In the genomic region with DNA sequence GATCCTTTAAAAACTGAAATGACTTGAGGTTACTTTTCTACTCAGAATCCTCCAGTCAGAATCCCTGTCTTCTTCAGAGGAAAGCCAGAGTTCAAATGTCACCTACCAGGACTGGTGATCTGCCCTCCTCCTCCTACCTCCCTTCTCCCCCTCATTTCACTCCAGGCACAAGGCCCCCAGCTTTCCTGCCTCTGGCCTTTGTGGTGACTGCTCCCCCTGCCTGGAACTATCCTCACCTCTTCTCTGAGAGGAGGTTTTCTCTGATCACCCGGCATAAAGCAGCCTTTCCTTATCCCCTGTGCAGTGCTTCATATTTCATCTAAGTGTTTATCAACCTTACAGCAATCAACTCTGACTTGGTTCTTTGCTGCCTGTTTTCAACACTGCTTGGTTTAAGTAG, we compare ENCODE assay signal across 18 cellular contexts. TPM values are rescaled to one million over a fixed set of nuclear protein-coding genes. Genes with fewer than 3 reads are reported as not detected.
DNase-seq lines count a peak whose midpoint lies in the region; ATAC-seq and TF ChIP-seq lines count a peak whose summit lies in the region.
"Had no signal": no experiment of that assay in that cellular context is flagged by ENCODE, and none has a peak within 500 bp of the region (broad histone marks: within the 10 kb centered on the region; RNA-seq: fewer than 3 reads in every experiment).

No MANE protein-coding gene starts in this region.

- ATAC-seq in GM21576 (IDR thresholded peaks at IDR 0.05; ENCODE audit: unreplicated experiment), result no peak
- ATAC-seq: Panc1, SK-N-SH treated with all-trans-retinoic acid at 6 μM for 48 hours had no signal

- peaks cover 15% of the 10 kb centered on the region for H3K4me1 ChIP-seq in Caco-2

- POLR2A ChIA-PET in Caco-2 (lab: Charles Lee), result no interaction called here

- no peak overlapping the region for H3K4me3 ChIP-seq in Caco-2 (ENCODE audit: low read depth, low read length)
- H3K4me3 ChIP-seq: spleen had no signal

- H3K27me3 ChIP-seq in Caco-2 (replicated peaks; ENCODE audit: control insufficient read depth, insufficient read depth, low read length), result no peaks in the 10 kb centered on the region
- H3K27me3 ChIP-seq: spleen had no signal

- H3K27ac Mint-ChIP-seq in T-helper 1 cell treated with Interleukin-12 subunit alpha and Interleukin-12 subunit beta and Interleukin-4 antibody, amounts not matched to agents 30 μg/mL and 1 μg/mL, for 36 hours, result peak overlapping the region; percentile 57
- H3K27ac Mint-ChIP-seq in Caco-2 (ENCODE audit: unreplicated experiment) (peak overlapping the region; percentile 16), nephron progenitor cell (peak overlapping the region; percentile 31)
- peak overlapping the region; percentile 97 for H3K27ac Mint-ChIP-seq in activated naive CD8-positive, alpha-beta T cell treated with anti-CD3 and anti-CD28 coated beads for 36 hours

- no TSS peak for BruUV-seq in Caco-2 (replicated peaks; lab: Mats Ljungman, UMichigan)

- CTCF ChIA-PET in Caco-2 (lab: Charles Lee), result no interaction called here

- no peaks in the 10 kb centered on the region for H3K9me3 Mint-ChIP-seq in T-helper 1 cell treated with Interleukin-12 subunit alpha and Interleukin-12 subunit beta and Interleukin-4 antibody, amounts not matched to agents 30 μg/mL and 1 μg/mL, for 36 hours
- H3K9me3 Mint-ChIP-seq in Caco-2 (ENCODE audit: unreplicated experiment), result no peaks in the 10 kb centered on the region
- H3K9me3 Mint-ChIP-seq in activated naive CD8-positive, alpha-beta T cell treated with anti-CD3 and anti-CD28 coated beads for 36 hours, result peaks cover 3% of the 10 kb centered on the region
- H3K9me3 Mint-ChIP-seq in nephron progenitor cell, result no peaks in the 10 kb centered on the region

- no peaks in the 10 kb centered on the region for H3K36me3 ChIP-seq in Caco-2 (ENCODE audit: control insufficient read depth, insufficient read depth, low read length)
- H3K36me3 ChIP-seq: WERI-Rb-1 had no signal

- H3K4me3 Mint-ChIP-seq in T-helper 1 cell treated with Interleukin-12 subunit alpha and Interleukin-12 subunit beta and Interleukin-4 antibody, amounts not matched to agents 30 μg/mL and 1 μg/mL, for 36 hours, result peak overlapping the region; percentile 22
- H3K4me3 Mint-ChIP-seq in Caco-2 (ENCODE audit: unreplicated experiment) (no peak overlapping the region), nephron progenitor cell (no peak overlapping the region)
- peak overlapping the region; percentile 89 for H3K4me3 Mint-ChIP-seq in activated naive CD8-positive, alpha-beta T cell treated with anti-CD3 and anti-CD28 coated beads for 36 hours

- H3K9me3 ChIP-seq in Caco-2, result no peaks in the 10 kb centered on the region
- H3K9me3 ChIP-seq: spleen had no signal

- intact Hi-C loops in Caco-2 (cut with micrococcal nuclease; ENCODE audit: unreplicated experiment), result no loop called here

- peaks cover 14% of the 10 kb centered on the region for H3K36me3 Mint-ChIP-seq in T-helper 1 cell treated with Interleukin-12 subunit alpha and Interleukin-12 subunit beta and Interleukin-4 antibody, amounts not matched to agents 30 μg/mL and 1 μg/mL, for 36 hours (ENCODE audit: low read depth)
- H3K36me3 Mint-ChIP-seq in Caco-2 (ENCODE audit: insufficient read depth, unreplicated experiment) (peaks cover 46% of the 10 kb centered on the region), nephron progenitor cell (ENCODE audit: low read depth) (peaks cover 2% of the 10 kb centered on the region)
- peaks cover 63% of the 10 kb centered on the region for H3K36me3 Mint-ChIP-seq in activated naive CD8-positive, alpha-beta T cell treated with anti-CD3 and anti-CD28 coated beads for 36 hours

- TF ChIP-seq CTCF in Caco-2 (IDR thresholded peaks at IDR 0.05; ENCODE audit: insufficient read depth in 1 of 2, low read depth in 1 of 2, low read length in 1 of 2, severe bottlenecking in 1 of 2, unreplicated experiment in 1 of 2) (no peak), nephron progenitor cell (IDR thresholded peaks at IDR 0.05) (no peak)

- peaks cover 67% of the 10 kb centered on the region for H3K4me1 Mint-ChIP-seq in T-helper 1 cell treated with Interleukin-12 subunit alpha and Interleukin-12 subunit beta and Interleukin-4 antibody, amounts not matched to agents 30 μg/mL and 1 μg/mL, for 36 hours (ENCODE audit: low read depth)
- H3K4me1 Mint-ChIP-seq in Caco-2 (ENCODE audit: low read depth, unreplicated experiment) (peaks cover 49% of the 10 kb centered on the region), nephron progenitor cell (peaks cover 74% of the 10 kb centered on the region)
- peaks cover 88% of the 10 kb centered on the region for H3K4me1 Mint-ChIP-seq in activated naive CD8-positive, alpha-beta T cell treated with anti-CD3 and anti-CD28 coated beads for 36 hours

- H3K27me3 Mint-ChIP-seq in T-helper 1 cell treated with Interleukin-12 subunit alpha and Interleukin-12 subunit beta and Interleukin-4 antibody, amounts not matched to agents 30 μg/mL and 1 μg/mL, for 36 hours (ENCODE audit: low read depth), result no peaks in the 10 kb centered on the region
- H3K27me3 Mint-ChIP-seq in Caco-2 (ENCODE audit: insufficient read depth, unreplicated experiment) (no peaks in the 10 kb centered on the region), nephron progenitor cell (ENCODE audit: low read depth, poor library complexity) (no peaks in the 10 kb centered on the region)
- H3K27me3 Mint-ChIP-seq in activated naive CD8-positive, alpha-beta T cell treated with anti-CD3 and anti-CD28 coated beads for 36 hours, result no peaks in the 10 kb centered on the region

- DNase-seq in T-helper 1 cell (no peak), Caco-2 (no peak), nephron progenitor cell (no peak), NCI-H510A (lab: John Stamatoyannopoulos, UW) (no peak)
- no peak for DNase-seq in activated naive CD8-positive, alpha-beta T cell treated with anti-CD3 and anti-CD28 coated beads for 36 hours
- DNase-seq in activated effector memory CD4-positive, alpha-beta T cell treated with Interleukin-2 at 50 U/mL for 16 hours, result no peak
- DNase-seq: dermis blood vessel endothelial cell, head of caudate nucleus, KG1, midbrain, NCI-H1436, NCI-H526 treated with DMSO at 0.1 percent for 48 hours, spleen, WERI-Rb-1 had no signal

RNA-seq across cellular contexts. Expression of a gene that starts 6.8 kb away (rescaled TPM):
- 47.4 and 50.5 TPM in 2 replicates for total RNA-seq in Caco-2 (2022)
- 10 to 100 TPM; 67.3 to 68.7 TPM for total RNA-seq in activated naive CD8-positive, alpha-beta T cell treated with anti-CD3 and anti-CD28 coated beads for 36 hours

Comparison
In these comparisons a context has a peak if more than half of its experiments do, and no peak if none do; other contexts are left out.
1. H3K27ac Mint-ChIP-seq: peak in every context shown above with its lines; median percentile 97 in activated naive CD8-positive, alpha-beta T cell treated with anti-CD3 and anti-CD28 coated beads for 36 hours; 57 in T-helper 1 cell treated with Interleukin-12 subunit alpha and Interleukin-12 subunit beta and Interleukin-4 antibody, amounts not matched to agents 30 μg/mL and 1 μg/mL, for 36 hours; 31 in nephron progenitor cell; 16 in Caco-2.
2. H3K4me3 Mint-ChIP-seq: peak in T-helper 1 cell treated with Interleukin-12 subunit alpha and Interleukin-12 subunit beta and Interleukin-4 antibody, amounts not matched to agents 30 μg/mL and 1 μg/mL, for 36 hours (single experiment) and activated naive CD8-positive, alpha-beta T cell treated with anti-CD3 and anti-CD28 coated beads for 36 hours (single experiment); none in Caco-2 (single experiment) and nephron progenitor cell (single experiment).